ENCODE assay signal across 1 cellular context in the genomic region with DNA sequence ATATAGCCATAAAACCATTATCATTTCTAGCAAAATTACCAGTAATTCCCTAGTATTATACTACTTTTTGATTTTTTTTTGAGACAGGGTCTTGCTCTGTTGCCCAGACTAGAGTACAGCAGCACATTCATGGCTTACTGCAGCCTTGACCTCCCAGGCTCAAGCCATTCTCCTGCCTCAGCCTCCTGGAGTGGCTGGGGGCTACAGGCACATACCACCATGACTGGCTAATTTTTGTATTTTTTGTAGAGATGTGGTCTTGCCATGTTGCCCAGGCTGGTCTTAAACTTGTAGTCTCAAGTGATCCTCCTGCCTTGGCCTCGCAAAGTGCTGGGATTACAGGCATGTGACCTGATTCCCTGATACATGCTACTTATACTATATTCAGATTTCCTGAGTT.
TF ChIP-seq lines count a peak whose summit lies in the region.

No MANE protein-coding gene starts in this region.

TF ChIP-seq in GM23338, 12 proteins besides CTCF, POLR2A, EP300 and RAD21:
- TF ChIP-seq, protein P1, sequence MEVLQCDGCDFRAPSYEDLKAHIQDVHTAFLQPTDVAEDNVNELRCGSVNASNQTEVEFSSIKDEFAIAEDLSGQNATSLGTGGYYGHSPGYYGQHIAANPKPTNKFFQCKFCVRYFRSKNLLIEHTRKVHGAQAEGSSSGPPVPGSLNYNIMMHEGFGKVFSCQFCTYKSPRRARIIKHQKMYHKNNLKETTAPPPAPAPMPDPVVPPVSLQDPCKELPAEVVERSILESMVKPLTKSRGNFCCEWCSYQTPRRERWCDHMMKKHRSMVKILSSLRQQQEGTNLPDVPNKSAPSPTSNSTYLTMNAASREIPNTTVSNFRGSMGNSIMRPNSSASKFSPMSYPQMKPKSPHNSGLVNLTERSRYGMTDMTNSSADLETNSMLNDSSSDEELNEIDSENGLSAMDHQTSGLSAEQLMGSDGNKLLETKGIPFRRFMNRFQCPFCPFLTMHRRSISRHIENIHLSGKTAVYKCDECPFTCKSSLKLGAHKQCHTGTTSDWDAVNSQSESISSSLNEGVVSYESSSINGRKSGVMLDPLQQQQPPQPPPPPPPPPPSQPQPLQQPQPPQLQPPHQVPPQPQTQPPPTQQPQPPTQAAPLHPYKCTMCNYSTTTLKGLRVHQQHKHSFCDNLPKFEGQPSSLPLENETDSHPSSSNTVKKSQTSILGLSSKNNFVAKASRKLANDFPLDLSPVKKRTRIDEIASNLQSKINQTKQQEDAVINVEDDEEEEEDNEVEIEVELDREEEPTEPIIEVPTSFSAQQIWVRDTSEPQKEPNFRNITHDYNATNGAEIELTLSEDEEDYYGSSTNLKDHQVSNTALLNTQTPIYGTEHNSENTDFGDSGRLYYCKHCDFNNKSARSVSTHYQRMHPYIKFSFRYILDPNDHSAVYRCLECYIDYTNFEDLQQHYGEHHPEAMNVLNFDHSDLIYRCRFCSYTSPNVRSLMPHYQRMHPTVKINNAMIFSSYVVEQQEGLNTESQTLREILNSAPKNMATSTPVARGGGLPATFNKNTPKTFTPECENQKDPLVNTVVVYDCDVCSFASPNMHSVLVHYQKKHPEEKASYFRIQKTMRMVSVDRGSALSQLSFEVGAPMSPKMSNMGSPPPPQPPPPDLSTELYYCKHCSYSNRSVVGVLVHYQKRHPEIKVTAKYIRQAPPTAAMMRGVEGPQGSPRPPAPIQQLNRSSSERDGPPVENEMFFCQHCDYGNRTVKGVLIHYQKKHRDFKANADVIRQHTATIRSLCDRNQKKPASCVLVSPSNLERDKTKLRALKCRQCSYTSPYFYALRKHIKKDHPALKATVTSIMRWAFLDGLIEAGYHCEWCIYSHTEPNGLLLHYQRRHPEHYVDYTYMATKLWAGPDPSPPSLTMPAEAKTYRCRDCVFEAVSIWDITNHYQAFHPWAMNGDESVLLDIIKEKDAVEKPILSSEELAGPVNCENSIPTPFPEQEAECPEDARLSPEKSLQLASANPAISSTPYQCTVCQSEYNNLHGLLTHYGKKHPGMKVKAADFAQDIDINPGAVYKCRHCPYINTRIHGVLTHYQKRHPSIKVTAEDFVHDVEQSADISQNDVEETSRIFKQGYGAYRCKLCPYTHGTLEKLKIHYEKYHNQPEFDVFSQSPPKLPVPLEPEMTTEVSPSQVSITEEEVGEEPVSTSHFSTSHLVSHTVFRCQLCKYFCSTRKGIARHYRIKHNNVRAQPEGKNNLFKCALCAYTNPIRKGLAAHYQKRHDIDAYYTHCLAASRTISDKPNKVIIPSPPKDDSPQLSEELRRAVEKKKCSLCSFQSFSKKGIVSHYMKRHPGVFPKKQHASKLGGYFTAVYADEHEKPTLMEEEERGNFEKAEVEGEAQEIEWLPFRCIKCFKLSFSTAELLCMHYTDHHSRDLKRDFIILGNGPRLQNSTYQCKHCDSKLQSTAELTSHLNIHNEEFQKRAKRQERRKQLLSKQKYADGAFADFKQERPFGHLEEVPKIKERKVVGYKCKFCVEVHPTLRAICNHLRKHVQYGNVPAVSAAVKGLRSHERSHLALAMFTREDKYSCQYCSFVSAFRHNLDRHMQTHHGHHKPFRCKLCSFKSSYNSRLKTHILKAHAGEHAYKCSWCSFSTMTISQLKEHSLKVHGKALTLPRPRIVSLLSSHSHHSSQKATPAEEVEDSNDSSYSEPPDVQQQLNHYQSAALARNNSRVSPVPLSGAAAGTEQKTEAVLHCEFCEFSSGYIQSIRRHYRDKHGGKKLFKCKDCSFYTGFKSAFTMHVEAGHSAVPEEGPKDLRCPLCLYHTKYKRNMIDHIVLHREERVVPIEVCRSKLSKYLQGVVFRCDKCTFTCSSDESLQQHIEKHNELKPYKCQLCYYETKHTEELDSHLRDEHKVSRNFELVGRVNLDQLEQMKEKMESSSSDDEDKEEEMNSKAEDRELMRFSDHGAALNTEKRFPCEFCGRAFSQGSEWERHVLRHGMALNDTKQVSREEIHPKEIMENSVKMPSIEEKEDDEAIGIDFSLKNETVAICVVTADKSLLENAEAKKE (CRISPR knock-in tag; IDR thresholded peaks at IDR 0.05), result no peak
